In genomic region chr20:44706371-44707258, GRCh38 we compare ENCODE assay signal across 13 cellular contexts. TPM values are rescaled to one million over a fixed set of nuclear protein-coding genes. Genes with fewer than 3 reads are reported as not detected.
DNase-seq lines count a peak whose midpoint lies in the region; ATAC-seq, FAIRE-seq and TF ChIP-seq lines count a peak whose summit lies in the region.
"Had no signal": no experiment of that assay in that cellular context is flagged by ENCODE, and none has a peak within 500 bp of the region (broad histone marks: within the 10 kb centered on the region; RNA-seq: fewer than 3 reads in every experiment).

No MANE protein-coding gene starts in this region.

- H3K27ac Mint-ChIP-seq in activated naive CD4-positive, alpha-beta T cell treated with anti-CD3 and anti-CD28 coated beads, Interleukin-2, amount 50 U/mL, for 72 hours, result no peak overlapping the region
- H3K27ac Mint-ChIP-seq: activated CD8-positive, alpha-beta memory T cell treated with anti-CD3 and anti-CD28 coated beads, Interleukin-2, amount 10 ng/mL, durations not matched to agents 7 days and 5 days had no signal

- peaks cover 2 to 27% of the 10 kb centered on the region in 2 donors for H3K4me1 ChIP-seq in thyroid gland

- H3K9me3 ChIP-seq in thyroid gland, result no peaks in the 10 kb centered on the region

- H3K36me3 ChIP-seq in bronchial epithelial cell (ENCODE audit: control insufficient read depth, insufficient read depth, low read length) (no peaks in the 10 kb centered on the region), thyroid gland (no peaks in the 10 kb centered on the region)

- H3K27me3 ChIP-seq in bronchial epithelial cell (ENCODE audit: control insufficient read depth, insufficient read depth, low read length) (no peaks in the 10 kb centered on the region), thyroid gland (no peaks in the 10 kb centered on the region)

- H3K4me3 ChIP-seq in bronchial epithelial cell (ENCODE audit: low read depth, low read length), result no peak overlapping the region
- H3K4me3 ChIP-seq in thyroid gland (replicated peaks in 1 of 3), result no peak overlapping the region
- H3K4me3 ChIP-seq: smooth muscle cell had no signal

- DNase-seq in HS-5 (ENCODE audit: low read depth) (peak; percentile 48), bronchial epithelial cell (ENCODE audit: low read depth) (peak; percentile 29), kidney tubule cell (ENCODE audit: low spot score) (peak; percentile 31), thyroid gland (peak; percentile 23 to 28), NOMO-1 treated with dmso at 0.1 percent for 144 hours (lab: John Stamatoyannopoulos, UW; ENCODE audit: unreplicated experiment) (no peak)
- DNase-seq in activated naive CD4-positive, alpha-beta T cell treated with anti-CD3 and anti-CD28 coated beads, Interleukin-2, amount 50 U/mL, for 72 hours (ENCODE audit: low spot score in 2 of 2), result no peak
- DNase-seq: activated CD8-positive, alpha-beta memory T cell treated with anti-CD3 and anti-CD28 coated beads, Interleukin-2, amount 10 ng/mL, durations not matched to agents 7 days and 5 days; mesendoderm; stimulated activated CD8-positive, alpha-beta memory T cell treated with anti-CD3 and anti-CD28 coated beads, Interleukin-4, amount 100 ng/mL, for 48 hours had no signal

- FAIRE-seq in bronchial epithelial cell (lab: Jason Lieb, UNC), result no peak
- FAIRE-seq: H1 had no signal

- 70 to 72% methylated on average over 12 of the region's 13 CpGs for WGBS in thyroid gland, 2 donors

- H3K36me3 Mint-ChIP-seq in activated naive CD4-positive, alpha-beta T cell treated with anti-CD3 and anti-CD28 coated beads, Interleukin-2, amount 50 U/mL, for 72 hours, result no peaks in the 10 kb centered on the region
- H3K36me3 Mint-ChIP-seq: activated CD8-positive, alpha-beta memory T cell treated with anti-CD3 and anti-CD28 coated beads, Interleukin-2, amount 10 ng/mL, durations not matched to agents 7 days and 5 days had no signal

- intact Hi-C loops in thyroid gland (cut with DNase I), result no loop called here

- no peaks in the 10 kb centered on the region for H3K9me3 Mint-ChIP-seq in activated naive CD4-positive, alpha-beta T cell treated with anti-CD3 and anti-CD28 coated beads, Interleukin-2, amount 50 U/mL, for 72 hours

- TF ChIP-seq POLR2A in thyroid gland (IDR thresholded peaks at IDR 0.05), result no peak

- no peak for ATAC-seq in activated naive CD4-positive, alpha-beta T cell treated with anti-CD3 and anti-CD28 coated beads, Interleukin-2, amount 50 U/mL, for 72 hours
- ATAC-seq in GM21737 (IDR thresholded peaks at IDR 0.05; ENCODE audit: unreplicated experiment), result no peak
- ATAC-seq: activated CD8-positive, alpha-beta memory T cell treated with anti-CD3 and anti-CD28 coated beads, Interleukin-2, amount 10 ng/mL, durations not matched to agents 7 days and 5 days had no signal

- H3K27ac ChIP-seq in thyroid gland, result no peak overlapping the region

- TF ChIP-seq CTCF in bronchial epithelial cell (IDR thresholded peaks at IDR 0.05; ENCODE audit: insufficient read depth, low read length, severe bottlenecking) (no peak), thyroid gland (IDR thresholded peaks at IDR 0.05) (no peak)

RNA-seq across cellular contexts. Expression of gene CCN5, which starts 8.6 kb away (rescaled TPM):
- total RNA-seq in bronchial epithelial cell (0.38 TPM in 1 of 2 replicates, not detected in the other), thyroid gland (10 to 100 TPM in 2 of 4 donors, 1 to 10 TPM in 2; 4.7 to 47.6 (median 26.6) TPM)
- total RNA-seq in activated naive CD4-positive, alpha-beta T cell treated with anti-CD3 and anti-CD28 coated beads, Interleukin-2, amount 50 U/mL, for 72 hours, result not detected
- total RNA-seq: activated CD8-positive, alpha-beta memory T cell treated with anti-CD3 and anti-CD28 coated beads, Interleukin-2, amount 10 ng/mL, durations not matched to agents 7 days and 5 days; H1; smooth muscle cell; T-helper 2 cell treated with Interferon-gamma antibody and Interleukin-4, amounts not matched to agents 100 ng/mL and 5 ng/mL, for 36 hours had no signal

RNA-seq across cellular contexts. Expression of gene KCNK15, which starts 39.0 kb away (rescaled TPM):
- total RNA-seq in bronchial epithelial cell (under 0.01 and 0.26 TPM in 2 replicates), thyroid gland (1 to 10 TPM; 2.5 to 5.1 (median 3.4) TPM)
- under 1 TPM; 0.09 to 0.37 TPM for total RNA-seq in activated naive CD4-positive, alpha-beta T cell treated with anti-CD3 and anti-CD28 coated beads, Interleukin-2, amount 50 U/mL, for 72 hours
- total RNA-seq: activated CD8-positive, alpha-beta memory T cell treated with anti-CD3 and anti-CD28 coated beads, Interleukin-2, amount 10 ng/mL, durations not matched to agents 7 days and 5 days; T-helper 2 cell treated with Interferon-gamma antibody and Interleukin-4, amounts not matched to agents 100 ng/mL and 5 ng/mL, for 36 hours had no signal

RNA-seq across cellular contexts. Expression of gene ADA, which starts 55.1 kb away (rescaled TPM):
- total RNA-seq in bronchial epithelial cell (8.7 and 12.6 TPM in 2 replicates), thyroid gland (10 to 100 TPM in 1 of 4 donors, 1 to 10 TPM in 3; 4.0 to 13.9 (median 7.1) TPM)
- total RNA-seq in activated naive CD4-positive, alpha-beta T cell treated with anti-CD3 and anti-CD28 coated beads, Interleukin-2, amount 50 U/mL, for 72 hours, result 10 to 100 TPM; 33.4 to 54.9 TPM

Comparison
In these comparisons a context has a peak if more than half of its experiments do, and no peak if none do; other contexts are left out.
1. DNase-seq: peak in HS-5 (single experiment), bronchial epithelial cell (single experiment), kidney tubule cell (single experiment) and thyroid gland (2 of 2); none in NOMO-1 treated with dmso at 0.1 percent for 144 hours (single experiment) and activated naive CD4-positive, alpha-beta T cell treated with anti-CD3 and anti-CD28 coated beads, Interleukin-2, amount 50 U/mL, for 72 hours (0 of 2).